ENCODE assay signal across 20 cellular contexts in the genomic region with DNA sequence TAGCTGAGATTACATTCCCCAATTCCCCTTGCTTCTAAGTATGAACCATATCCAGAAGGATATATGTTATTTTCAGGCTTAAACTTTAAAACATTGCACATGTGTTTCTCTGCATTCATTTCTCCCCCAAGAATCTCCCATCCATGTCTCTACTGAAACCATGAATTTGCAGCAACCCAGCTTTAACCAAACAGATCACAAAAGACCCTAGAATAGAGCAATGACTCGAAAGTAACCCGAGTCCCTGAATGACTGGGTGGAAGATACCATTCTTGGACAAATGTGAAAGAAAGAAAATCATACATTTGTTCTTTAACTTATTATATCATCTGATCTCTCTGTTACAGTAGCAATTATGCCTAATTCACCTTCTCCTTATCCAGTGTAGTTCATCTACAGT.
DNase-seq lines count a peak whose midpoint lies in the region; ATAC-seq and TF ChIP-seq lines count a peak whose summit lies in the region.
"Had no signal": no experiment of that assay in that cellular context is flagged by ENCODE, and none has a peak within 500 bp of the region (broad histone marks: within the 10 kb centered on the region; RNA-seq: fewer than 3 reads in every experiment).

No MANE protein-coding gene starts in this region.

- no CpG with 5 or more reads among the region's 2 CpGs for WGBS in trophoblast cell (ENCODE audit: extremely low coverage, insufficient coverage, insufficient read length)

- H3K36me3 Mint-ChIP-seq in Calu3 (ENCODE audit: insufficient read depth, unreplicated experiment), result peaks cover 18% of the 10 kb centered on the region
- H3K36me3 Mint-ChIP-seq: CD14-positive monocyte; CD8-positive, alpha-beta memory T cell had no signal

- H3K23ac ChIP-seq in trophoblast cell (ENCODE audit: low read length), result no peak overlapping the region

- H2BK5ac ChIP-seq in trophoblast cell (ENCODE audit: low read depth, low read length, poor library complexity), result no peak overlapping the region

- H3K4me3 ChIP-seq in trophoblast cell (ENCODE audit: low read depth, low read length), result no peak overlapping the region
- H3K4me3 ChIP-seq: A549; BLaER1 treated with 17β-estradiol and CSF1 and Interleukin-3, amounts not matched to agents 10 nM and 100 nM; GM23338 had no signal

- CTCF ChIA-PET in Calu3 (lab: Charles Lee), result no interaction called here

- H3K79me1 ChIP-seq in trophoblast cell (ENCODE audit: low read length), result no peaks in the 10 kb centered on the region

- H3K27me3 Mint-ChIP-seq in Calu3 (ENCODE audit: unreplicated experiment), result no peaks in the 10 kb centered on the region
- peaks cover 7% of the 10 kb centered on the region for H3K27me3 Mint-ChIP-seq in stimulated activated naive CD8-positive, alpha-beta T cell treated with anti-CD3 and anti-CD28 coated beads, Interleukin-15, amount 100 ng/mL, for 72 hours
- H3K27me3 Mint-ChIP-seq: CD4-positive, alpha-beta T cell; CD8-positive, alpha-beta memory T cell had no signal

- BruUV-seq in Calu3 (replicated peaks; lab: Mats Ljungman, UMichigan), result no TSS peak

- no peak overlapping the region for H2AK5ac ChIP-seq in trophoblast cell (ENCODE audit: low read length)

- H3K9ac ChIP-seq in trophoblast cell (ENCODE audit: low read length), result no peak overlapping the region
- H3K9ac ChIP-seq: BLaER1 treated with 17β-estradiol and CSF1 and Interleukin-3, amounts not matched to agents 10 nM and 100 nM had no signal

- no peak overlapping the region for H3K18ac ChIP-seq in trophoblast cell (ENCODE audit: low read length)

- no peak overlapping the region for H2BK120ac ChIP-seq in trophoblast cell (ENCODE audit: insufficient read depth, low read length, poor library complexity)

- peaks cover 2 to 4% of the 10 kb centered on the region in 2 experiments for H3K4me1 ChIP-seq in trophoblast cell (ENCODE audit: control insufficient read depth in 1 of 2, insufficient read depth in 2 of 2, low read length in 2 of 2)
- H3K4me1 ChIP-seq: BE2C; BLaER1 treated with 17β-estradiol and CSF1 and Interleukin-3, amounts not matched to agents 10 nM and 100 nM had no signal

- H3K4me3 Mint-ChIP-seq in Calu3 (ENCODE audit: low read depth, unreplicated experiment), result peak overlapping the region; percentile 57
- no peak overlapping the region for H3K4me3 Mint-ChIP-seq in stimulated activated naive CD8-positive, alpha-beta T cell treated with anti-CD3 and anti-CD28 coated beads, Interleukin-15, amount 100 ng/mL, for 72 hours
- H3K4me3 Mint-ChIP-seq: CD14-positive monocyte; CD4-positive, alpha-beta T cell; CD8-positive, alpha-beta memory T cell; GM23338 had no signal

- no peak overlapping the region for H3K14ac ChIP-seq in trophoblast cell (ENCODE audit: low read length)

- H2AFZ ChIP-seq in trophoblast cell (ENCODE audit: insufficient read depth, low read length, poor library complexity), result no peak overlapping the region
- H2AFZ ChIP-seq: GM23338 had no signal

- no peak overlapping the region for H3K27ac ChIP-seq in trophoblast cell (ENCODE audit: low read depth, low read length)
- H3K27ac ChIP-seq: A549; BLaER1 treated with 17β-estradiol and CSF1 and Interleukin-3, amounts not matched to agents 10 nM and 100 nM had no signal

- peak; percentile 56 for ATAC-seq in GM18511 (IDR thresholded peaks at IDR 0.05; ENCODE audit: unreplicated experiment)
- ATAC-seq in Right ventricle myocardium superior (ENCODE audit: poor library complexity), result no peak
- no peak for ATAC-seq in stimulated activated naive CD8-positive, alpha-beta T cell treated with anti-CD3 and anti-CD28 coated beads, Interleukin-15, amount 100 ng/mL, for 72 hours
- ATAC-seq: A549, GM23338 had no signal

- H3K9me3 Mint-ChIP-seq in Calu3 (ENCODE audit: low read depth, unreplicated experiment), result no peaks in the 10 kb centered on the region
- H3K9me3 Mint-ChIP-seq in stimulated activated naive CD8-positive, alpha-beta T cell treated with anti-CD3 and anti-CD28 coated beads, Interleukin-15, amount 100 ng/mL, for 72 hours, result no peaks in the 10 kb centered on the region
- H3K9me3 Mint-ChIP-seq: CD14-positive monocyte; CD4-positive, alpha-beta T cell; CD8-positive, alpha-beta memory T cell; GM23338 had no signal

- no peaks in the 10 kb centered on the region for H3K9me3 ChIP-seq in trophoblast cell (ENCODE audit: insufficient read depth, low read depth, low read length)
- H3K9me3 ChIP-seq: A549; BE2C; BLaER1 treated with 17β-estradiol and CSF1 and Interleukin-3, amounts not matched to agents 10 nM and 100 nM had no signal

- H4K91ac ChIP-seq in trophoblast cell (ENCODE audit: low read depth, low read length), result no peak overlapping the region

- DNase-seq in Calu3, result no peak
- DNase-seq in LHCN-M2 (ENCODE audit: low read depth), result peak; percentile 17
- DNase-seq in myocyte (ENCODE audit: low read depth), result peak; percentile 44
- no peak for DNase-seq in Right ventricle myocardium superior
- DNase-seq in stimulated activated naive CD8-positive, alpha-beta T cell treated with anti-CD3 and anti-CD28 coated beads, Interleukin-15, amount 100 ng/mL, for 72 hours, result no peak
- DNase-seq in trophoblast cell, result no peak
- no peak for DNase-seq in DMS153 treated with DMSO at 0.1 percent for 48 hours (lab: John Stamatoyannopoulos, UW; ENCODE audit: unreplicated experiment)
- DNase-seq: 8988T; AML-193; BE2C; CD4-positive, alpha-beta T cell; CD8-positive, alpha-beta memory T cell; DND-41; H7; HCEC 1CT had no signal

- H2BK12ac ChIP-seq in trophoblast cell (ENCODE audit: low read length), result no peak overlapping the region

- TF ChIP-seq CTCF in Calu3 (IDR thresholded peaks at IDR 0.05; ENCODE audit: unreplicated experiment), result no peak

- no peaks in the 10 kb centered on the region for H3K36me3 ChIP-seq in trophoblast cell (ENCODE audit: control insufficient read depth in 1 of 2, insufficient read depth in 2 of 2, low read length in 2 of 2)
- H3K36me3 ChIP-seq: BE2C; BLaER1 treated with 17β-estradiol and CSF1 and Interleukin-3, amounts not matched to agents 10 nM and 100 nM had no signal

- H3K4me2 ChIP-seq in trophoblast cell (ENCODE audit: low read length), result no peak overlapping the region
- H3K4me2 ChIP-seq: A549; BLaER1 treated with 17β-estradiol and CSF1 and Interleukin-3, amounts not matched to agents 10 nM and 100 nM; GM23338 had no signal

- H3K79me2 ChIP-seq in trophoblast cell (ENCODE audit: control insufficient read depth, insufficient read depth, low read length, poor library complexity), result no peaks in the 10 kb centered on the region

- peaks cover 60% of the 10 kb centered on the region for H3K4me1 Mint-ChIP-seq in Calu3 (ENCODE audit: low read depth, unreplicated experiment)
- H3K4me1 Mint-ChIP-seq in stimulated activated naive CD8-positive, alpha-beta T cell treated with anti-CD3 and anti-CD28 coated beads, Interleukin-15, amount 100 ng/mL, for 72 hours, result no peaks in the 10 kb centered on the region
- H3K4me1 Mint-ChIP-seq: CD14-positive monocyte; CD8-positive, alpha-beta memory T cell had no signal

- no peak overlapping the region for H4K12ac ChIP-seq in trophoblast cell (ENCODE audit: low read depth, low read length)

- no peaks in the 10 kb centered on the region for H3K27me3 ChIP-seq in trophoblast cell (ENCODE audit: insufficient read depth, low read length)
- H3K27me3 ChIP-seq: BE2C; BLaER1 treated with 17β-estradiol and CSF1 and Interleukin-3, amounts not matched to agents 10 nM and 100 nM had no signal

- H4K8ac ChIP-seq in trophoblast cell (ENCODE audit: low read depth, low read length), result no peak overlapping the region

- H3K27ac Mint-ChIP-seq in Calu3 (ENCODE audit: unreplicated experiment), result peak overlapping the region; percentile 57
- H3K27ac Mint-ChIP-seq in stimulated activated naive CD8-positive, alpha-beta T cell treated with anti-CD3 and anti-CD28 coated beads, Interleukin-15, amount 100 ng/mL, for 72 hours, result no peak overlapping the region
- H3K27ac Mint-ChIP-seq: CD14-positive monocyte; CD4-positive, alpha-beta T cell; CD8-positive, alpha-beta memory T cell; GM23338 had no signal

- intact Hi-C loops in Calu3 (cut with micrococcal nuclease; ENCODE audit: unreplicated experiment) (loop anchor here (2.0 kb wide), 1 partner anchor 64 kb away; no protein-coding TSS in a partner anchor), Right ventricle myocardium superior (cut with DNase I) (no loop called here)

- H3K4ac ChIP-seq in trophoblast cell (ENCODE audit: low read depth, low read length), result no peak overlapping the region

Comparison
In these comparisons a context has a peak if more than half of its experiments do, and no peak if none do; other contexts are left out.
1. DNase-seq: peak in LHCN-M2 (single experiment) and myocyte (single experiment); none in Calu3 (single experiment), Right ventricle myocardium superior (single experiment), stimulated activated naive CD8-positive, alpha-beta T cell treated with anti-CD3 and anti-CD28 coated beads, Interleukin-15, amount 100 ng/mL, for 72 hours (0 of 2), trophoblast cell (0 of 2) and DMS153 treated with DMSO at 0.1 percent for 48 hours (single experiment).